In the genomic region with DNA sequence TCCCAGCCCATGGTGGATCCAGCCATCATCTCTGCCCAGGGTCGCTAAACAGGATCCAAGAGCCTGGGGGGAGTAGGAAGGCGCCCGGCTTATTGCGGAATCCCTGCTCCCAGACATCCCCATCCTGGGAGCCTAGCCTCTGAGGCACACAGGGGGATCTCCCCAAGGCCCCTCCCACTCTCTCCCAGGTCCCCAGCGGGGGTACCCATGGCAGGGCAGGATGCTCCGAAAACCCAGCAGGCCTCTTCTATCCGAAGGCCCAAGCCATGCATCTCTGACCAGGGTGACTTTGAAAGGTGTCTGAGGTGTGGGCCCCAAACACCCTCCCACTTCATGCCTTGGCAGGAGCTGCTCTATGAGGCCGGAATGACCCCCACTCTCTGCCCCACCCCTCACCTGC, we compare ENCODE assay signal across 8 cellular contexts.
"Had no signal": no experiment of that assay in that cellular context is flagged by ENCODE, and none has a peak within 500 bp of the region (broad histone marks: within the 10 kb centered on the region; RNA-seq: fewer than 3 reads in every experiment).

No MANE protein-coding gene starts in this region.

- H3K4me3 ChIP-seq: GM23248, HAP-1, K562 had no signal

- H3K9me3 ChIP-seq: HAP-1 had no signal

- H3K36me3 ChIP-seq: HAP-1 had no signal

- H3K9ac ChIP-seq: GM23248 had no signal

- H2AFZ ChIP-seq: GM23248 had no signal

- DNase-seq: GM23248, GOT3, HFFc6, IMR-90, KG1 had no signal

- ATAC-seq: HCT116, K562 had no signal

- H3K4me1 ChIP-seq: HAP-1 had no signal

- H3K27ac ChIP-seq: GM23248 had no signal
